1 cellular context compared by ENCODE assay signal in the genomic region with DNA sequence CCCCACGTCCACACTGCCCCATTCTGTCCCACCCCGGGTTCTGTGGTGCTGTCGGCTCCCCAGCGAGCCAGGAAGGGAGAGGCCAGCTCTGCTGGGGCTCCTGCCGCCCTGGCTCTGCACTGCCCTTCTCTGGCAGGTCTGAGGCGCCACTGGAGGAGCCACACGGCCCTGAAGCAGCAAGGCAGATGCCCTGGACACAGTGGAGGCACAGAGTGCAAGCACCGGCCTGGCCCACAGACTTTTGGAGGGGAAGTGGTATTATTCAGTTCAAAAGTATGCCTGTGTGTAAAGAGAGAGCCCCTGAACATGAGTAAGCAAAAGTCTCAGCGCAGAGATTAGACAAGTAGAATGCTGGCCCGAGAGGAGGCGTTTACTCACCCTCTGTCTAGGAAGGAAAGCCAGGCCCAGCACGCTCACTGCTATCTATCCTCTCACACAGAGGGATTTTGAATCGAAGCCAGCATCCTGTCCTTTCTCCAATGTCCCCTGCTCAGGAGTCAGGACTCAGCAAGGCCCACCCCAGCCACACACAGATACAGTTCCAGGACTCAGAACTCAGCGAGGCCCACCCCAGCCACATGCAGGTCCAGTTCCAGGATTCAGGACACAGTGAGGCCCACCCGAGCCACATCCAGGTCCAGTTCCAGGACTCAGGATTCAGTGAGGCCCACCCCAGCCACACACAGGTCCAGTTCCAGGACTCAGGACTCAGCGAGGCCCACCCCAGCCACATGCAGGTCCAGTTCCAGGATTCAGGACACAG.
TF ChIP-seq lines count a peak whose summit lies in the region.

No MANE protein-coding gene starts in this region.

TF ChIP-seq in HepG2, 621 proteins besides CTCF, POLR2A, EP300 and RAD21 (continued from another document and continues in another):
- TF ChIP-seq MED8 (CRISPR knock-in tag; IDR thresholded peaks at IDR 0.05; ENCODE audit: insufficient replicate concordance) (no peak), DMTF1 (CRISPR knock-in tag; IDR thresholded peaks at IDR 0.05) (no peak), ZNF12 (CRISPR knock-in tag; IDR thresholded peaks at IDR 0.05) (peak; percentile 96), ZNF18 (CRISPR knock-in tag; IDR thresholded peaks at IDR 0.05; ENCODE audit: insufficient replicate concordance) (peak; percentile 27), NR2F1 (CRISPR knock-in tag; IDR thresholded peaks at IDR 0.05) (no peak), ZNF317 (CRISPR knock-in tag; IDR thresholded peaks at IDR 0.05) (no peak; the same call in 1 of the 2 replicates), NFE2 (CRISPR knock-in tag; IDR thresholded peaks at IDR 0.05) (0 out of 2 replicates have a peak, but pooled peaks have one; percentile 43), KLF9 (CRISPR knock-in tag; IDR thresholded peaks at IDR 0.05; ENCODE audit: low read depth) (no peak), BCL6 (CRISPR knock-in tag; IDR thresholded peaks at IDR 0.05) (peak; percentile 32; the same call in 1 of the 2 replicates), ZNF431 (CRISPR knock-in tag; IDR thresholded peaks at IDR 0.05; ENCODE audit: borderline replicate concordance, low read depth) (no peak), FOSL1 (CRISPR knock-in tag; IDR thresholded peaks at IDR 0.05; ENCODE audit: borderline replicate concordance) (peak; percentile 10; the same call in 1 of the 2 replicates), PRDM15 (CRISPR knock-in tag; IDR thresholded peaks at IDR 0.05) (peak; percentile 12; the same call in 1 of the 2 replicates), ARNT2 (CRISPR knock-in tag; IDR thresholded peaks at IDR 0.05; ENCODE audit: low read depth) (no peak)
- TF ChIP-seq, protein P1, sequence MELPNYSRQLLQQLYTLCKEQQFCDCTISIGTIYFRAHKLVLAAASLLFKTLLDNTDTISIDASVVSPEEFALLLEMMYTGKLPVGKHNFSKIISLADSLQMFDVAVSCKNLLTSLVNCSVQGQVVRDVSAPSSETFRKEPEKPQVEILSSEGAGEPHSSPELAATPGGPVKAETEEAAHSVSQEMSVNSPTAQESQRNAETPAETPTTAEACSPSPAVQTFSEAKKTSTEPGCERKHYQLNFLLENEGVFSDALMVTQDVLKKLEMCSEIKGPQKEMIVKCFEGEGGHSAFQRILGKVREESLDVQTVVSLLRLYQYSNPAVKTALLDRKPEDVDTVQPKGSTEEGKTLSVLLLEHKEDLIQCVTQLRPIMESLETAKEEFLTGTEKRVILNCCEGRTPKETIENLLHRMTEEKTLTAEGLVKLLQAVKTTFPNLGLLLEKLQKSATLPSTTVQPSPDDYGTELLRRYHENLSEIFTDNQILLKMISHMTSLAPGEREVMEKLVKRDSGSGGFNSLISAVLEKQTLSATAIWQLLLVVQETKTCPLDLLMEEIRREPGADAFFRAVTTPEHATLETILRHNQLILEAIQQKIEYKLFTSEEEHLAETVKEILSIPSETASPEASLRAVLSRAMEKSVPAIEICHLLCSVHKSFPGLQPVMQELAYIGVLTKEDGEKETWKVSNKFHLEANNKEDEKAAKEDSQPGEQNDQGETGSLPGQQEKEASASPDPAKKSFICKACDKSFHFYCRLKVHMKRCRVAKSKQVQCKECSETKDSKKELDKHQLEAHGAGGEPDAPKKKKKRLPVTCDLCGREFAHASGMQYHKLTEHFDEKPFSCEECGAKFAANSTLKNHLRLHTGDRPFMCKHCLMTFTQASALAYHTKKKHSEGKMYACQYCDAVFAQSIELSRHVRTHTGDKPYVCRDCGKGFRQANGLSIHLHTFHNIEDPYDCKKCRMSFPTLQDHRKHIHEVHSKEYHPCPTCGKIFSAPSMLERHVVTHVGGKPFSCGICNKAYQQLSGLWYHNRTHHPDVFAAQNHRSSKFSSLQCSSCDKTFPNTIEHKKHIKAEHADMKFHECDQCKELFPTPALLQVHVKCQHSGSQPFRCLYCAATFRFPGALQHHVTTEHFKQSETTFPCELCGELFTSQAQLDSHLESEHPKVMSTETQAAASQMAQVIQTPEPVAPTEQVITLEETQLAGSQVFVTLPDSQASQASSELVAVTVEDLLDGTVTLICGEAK (IDR thresholded peaks at IDR 0.05), result no peak
- TF ChIP-seq, protein P1 (CRISPR knock-in tag; IDR thresholded peaks at IDR 0.05), result peak; percentile 42; the same call in 1 of the 2 replicates
- TF ChIP-seq, protein P2, sequence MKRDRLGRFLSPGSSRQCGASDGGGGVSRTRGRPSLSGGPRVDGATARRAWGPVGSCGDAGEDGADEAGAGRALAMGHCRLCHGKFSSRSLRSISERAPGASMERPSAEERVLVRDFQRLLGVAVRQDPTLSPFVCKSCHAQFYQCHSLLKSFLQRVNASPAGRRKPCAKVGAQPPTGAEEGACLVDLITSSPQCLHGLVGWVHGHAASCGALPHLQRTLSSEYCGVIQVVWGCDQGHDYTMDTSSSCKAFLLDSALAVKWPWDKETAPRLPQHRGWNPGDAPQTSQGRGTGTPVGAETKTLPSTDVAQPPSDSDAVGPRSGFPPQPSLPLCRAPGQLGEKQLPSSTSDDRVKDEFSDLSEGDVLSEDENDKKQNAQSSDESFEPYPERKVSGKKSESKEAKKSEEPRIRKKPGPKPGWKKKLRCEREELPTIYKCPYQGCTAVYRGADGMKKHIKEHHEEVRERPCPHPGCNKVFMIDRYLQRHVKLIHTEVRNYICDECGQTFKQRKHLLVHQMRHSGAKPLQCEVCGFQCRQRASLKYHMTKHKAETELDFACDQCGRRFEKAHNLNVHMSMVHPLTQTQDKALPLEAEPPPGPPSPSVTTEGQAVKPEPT (CRISPR knock-in tag; IDR thresholded peaks at IDR 0.05; ENCODE audit: low read depth), result no peak
- TF ChIP-seq, protein P3, sequence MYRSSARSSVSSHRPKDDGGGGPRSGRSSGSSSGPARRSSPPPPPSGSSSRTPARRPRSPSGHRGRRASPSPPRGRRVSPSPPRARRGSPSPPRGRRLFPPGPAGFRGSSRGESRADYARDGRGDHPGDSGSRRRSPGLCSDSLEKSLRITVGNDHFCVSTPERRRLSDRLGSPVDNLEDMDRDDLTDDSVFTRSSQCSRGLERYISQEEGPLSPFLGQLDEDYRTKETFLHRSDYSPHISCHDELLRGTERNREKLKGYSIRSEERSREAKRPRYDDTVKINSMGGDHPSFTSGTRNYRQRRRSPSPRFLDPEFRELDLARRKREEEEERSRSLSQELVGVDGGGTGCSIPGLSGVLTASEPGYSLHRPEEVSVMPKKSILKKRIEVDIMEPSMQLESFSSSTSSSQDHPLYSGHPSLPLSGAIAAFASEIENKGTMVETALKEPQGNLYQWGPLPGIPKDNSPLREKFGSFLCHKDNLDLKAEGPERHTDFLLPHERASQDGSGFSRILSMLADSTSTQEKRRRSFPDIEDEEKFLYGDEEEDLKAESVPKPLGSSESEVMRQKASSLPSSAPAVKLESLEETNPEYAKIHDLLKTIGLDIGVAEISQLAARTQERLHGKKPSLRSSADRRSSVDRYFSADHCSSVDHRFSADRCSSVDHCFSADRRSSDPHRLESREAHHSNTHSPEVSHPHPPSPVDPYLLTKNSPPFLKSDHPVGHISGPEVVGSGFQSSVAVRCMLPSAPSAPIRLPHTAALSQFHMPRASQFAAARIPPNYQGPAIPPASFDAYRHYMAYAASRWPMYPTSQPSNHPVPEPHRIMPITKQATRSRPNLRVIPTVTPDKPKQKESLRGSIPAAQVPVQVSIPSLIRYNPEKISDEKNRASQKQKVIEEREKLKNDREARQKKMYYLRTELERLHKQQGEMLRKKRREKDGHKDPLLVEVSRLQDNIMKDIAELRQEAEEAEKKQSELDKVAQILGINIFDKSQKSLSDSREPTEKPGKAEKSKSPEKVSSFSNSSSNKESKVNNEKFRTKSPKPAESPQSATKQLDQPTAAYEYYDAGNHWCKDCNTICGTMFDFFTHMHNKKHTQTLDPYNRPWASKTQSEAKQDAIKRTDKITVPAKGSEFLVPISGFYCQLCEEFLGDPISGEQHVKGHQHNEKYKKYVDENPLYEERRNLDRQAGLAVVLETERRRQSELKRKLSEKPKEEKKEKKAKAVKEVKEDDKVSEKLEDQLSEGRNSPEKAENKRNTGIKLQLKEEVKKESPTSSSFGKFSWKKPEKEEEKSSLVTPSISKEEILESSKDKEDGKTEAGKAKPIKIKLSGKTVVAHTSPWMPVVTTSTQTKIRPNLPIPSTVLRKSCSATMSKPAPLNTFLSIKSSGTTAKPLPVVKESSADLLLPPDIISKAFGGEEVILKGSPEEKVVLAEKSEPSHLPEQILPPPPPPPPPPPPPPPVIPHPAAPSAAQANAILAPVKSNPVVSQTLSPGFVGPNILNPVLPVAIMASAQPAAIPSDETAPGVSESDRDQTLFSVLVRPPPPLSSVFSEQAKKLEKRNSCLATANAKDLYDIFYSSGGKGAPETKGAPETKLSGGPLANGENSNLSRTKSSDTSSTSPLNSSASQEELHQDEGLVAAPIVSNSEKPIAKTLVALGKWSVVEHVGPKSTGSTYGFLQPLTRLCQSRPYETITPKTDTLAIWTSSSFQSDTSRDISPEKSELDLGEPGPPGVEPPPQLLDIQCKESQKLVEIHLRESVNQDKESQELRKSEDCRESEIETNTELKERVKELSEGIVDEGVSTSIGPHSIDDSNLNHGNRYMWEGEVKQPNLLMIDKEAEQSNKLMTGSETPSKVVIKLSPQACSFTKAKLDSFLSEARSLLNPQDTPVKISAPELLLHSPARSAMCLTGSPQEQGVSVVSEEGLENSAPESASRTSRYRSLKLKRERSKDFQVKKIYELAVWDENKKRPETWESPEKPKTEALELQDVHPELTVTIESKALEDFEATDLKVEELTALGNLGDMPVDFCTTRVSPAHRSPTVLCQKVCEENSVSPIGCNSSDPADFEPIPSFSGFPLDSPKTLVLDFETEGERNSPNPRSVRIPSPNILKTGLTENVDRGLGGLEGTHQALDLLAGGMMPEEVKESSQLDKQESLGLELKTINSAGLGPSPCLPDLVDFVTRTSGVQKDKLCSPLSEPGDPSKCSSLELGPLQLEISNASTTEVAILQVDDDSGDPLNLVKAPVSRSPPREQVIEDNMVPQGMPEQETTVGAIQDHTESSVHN (CRISPR knock-in tag; IDR thresholded peaks at IDR 0.05), result no peak
